In genomic region chr12:131266591-131267467, GRCh38 we compare ENCODE assay signal across 19 cellular contexts.
DNase-seq lines count a peak whose midpoint lies in the region; ATAC-seq, FAIRE-seq and TF ChIP-seq lines count a peak whose summit lies in the region.
"Had no signal": no experiment of that assay in that cellular context is flagged by ENCODE, and none has a peak within 500 bp of the region (broad histone marks: within the 10 kb centered on the region; RNA-seq: fewer than 3 reads in every experiment).

No MANE protein-coding gene starts in this region.

- H3K23me2 ChIP-seq in H9 (ENCODE audit: insufficient read length, low read depth, low read length, poor library complexity, severe bottlenecking), result no peaks in the 10 kb centered on the region

- no peaks in the 10 kb centered on the region for H3K9me3 Mint-ChIP-seq in H9
- no peaks in the 10 kb centered on the region for H3K9me3 Mint-ChIP-seq in activated CD4-positive, alpha-beta memory T cell treated with anti-CD3 and anti-CD28 coated beads, Interleukin-2, amount 10 ng/mL, durations not matched to agents 7 days and 5 days

- in situ Hi-C loops in K562 (cut with MboI), result no loop called here

- H3K9me3 ChIP-seq in H9 (ENCODE audit: control insufficient read depth, low read depth, low read length), result no peaks in the 10 kb centered on the region
- H3K9me3 ChIP-seq in K562 (replicated peaks; ENCODE audit: control insufficient read depth, insufficient read depth, low read depth, low read length), result no peaks in the 10 kb centered on the region
- peaks cover 3% of the 10 kb centered on the region for H3K9me3 ChIP-seq in keratinocyte (ENCODE audit: control insufficient read depth, low read depth, low read length)
- no peaks in the 10 kb centered on the region for H3K9me3 ChIP-seq in suprapubic skin
- H3K9me3 ChIP-seq: BE2C had no signal

- H3K27me3 ChIP-seq in H9 (ENCODE audit: insufficient read depth, low read length), result no peaks in the 10 kb centered on the region
- H3K27me3 ChIP-seq in K562 (ENCODE audit: control insufficient read depth in 2 of 2, insufficient read depth in 2 of 2, low read length in 2 of 2), result no peaks in the 10 kb centered on the region
- no peaks in the 10 kb centered on the region for H3K27me3 ChIP-seq in keratinocyte (ENCODE audit: control insufficient read depth, extremely low read depth, insufficient read depth, low read length)
- H3K27me3 ChIP-seq in suprapubic skin, result no peaks in the 10 kb centered on the region
- H3K27me3 ChIP-seq: BE2C had no signal

- no peak overlapping the region for H2BK5ac ChIP-seq in H9 (ENCODE audit: insufficient read length, low read length)

- H2BK15ac ChIP-seq in H9 (ENCODE audit: low read depth, low read length), result no peak overlapping the region

- H4K91ac ChIP-seq in H9 (ENCODE audit: insufficient read length, low read depth, low read length), result no peak overlapping the region

- H3K18ac ChIP-seq in H9 (ENCODE audit: insufficient read length, low read depth, low read length), result no peak overlapping the region

- no peaks in the 10 kb centered on the region for H3K36me3 ChIP-seq in K562 (ENCODE audit: control insufficient read depth, insufficient read depth, low read length)
- H3K36me3 ChIP-seq in keratinocyte (ENCODE audit: control insufficient read depth in 2 of 2, extremely low read depth in 1 of 2, insufficient read depth in 2 of 2, low read length in 2 of 2), result no peaks in the 10 kb centered on the region
- H3K36me3 ChIP-seq in suprapubic skin, result no peaks in the 10 kb centered on the region
- H3K36me3 ChIP-seq: BE2C had no signal

- no peak overlapping the region for H3T11ph ChIP-seq in H9 (ENCODE audit: low read length)

- POLR2A ChIA-PET in K562 (lab: Yijun Ruan, JAX), result interaction anchor here (0.5 to 1.4 kb wide), 2 partner anchors 9 to 260 kb away, joined by 4 to 6 read pairs; no protein-coding TSS in a partner anchor
- POLR2A ChIA-PET in activated CD4-positive, alpha-beta memory T cell treated with anti-CD3 and anti-CD28 coated beads, Interleukin-2, amount 10 ng/mL, durations not matched to agents 7 days and 5 days (lab: Charles Lee), result no interaction called here

- no peak overlapping the region for H3K4me3 Mint-ChIP-seq in H9
- no peak overlapping the region for H3K4me3 Mint-ChIP-seq in activated CD4-positive, alpha-beta memory T cell treated with anti-CD3 and anti-CD28 coated beads, Interleukin-2, amount 10 ng/mL, durations not matched to agents 7 days and 5 days

- H3K4me2 ChIP-seq in H9 (ENCODE audit: insufficient read depth, insufficient read length, low read length), result no peak overlapping the region
- no peak overlapping the region for H3K4me2 ChIP-seq in K562 (ENCODE audit: insufficient read depth, low read length)
- H3K4me2 ChIP-seq in keratinocyte (ENCODE audit: control insufficient read depth, extremely low read depth, insufficient read depth, low read depth, low read length), result no peak overlapping the region

- no peak overlapping the region for H3K27ac Mint-ChIP-seq in H9
- no peak overlapping the region for H3K27ac Mint-ChIP-seq in activated CD4-positive, alpha-beta memory T cell treated with anti-CD3 and anti-CD28 coated beads, Interleukin-2, amount 10 ng/mL, durations not matched to agents 7 days and 5 days

- H4K8ac ChIP-seq in H9 (replicated peaks; ENCODE audit: insufficient read length, low read depth, low read length), result no peak overlapping the region

- H2BK12ac ChIP-seq in H9 (ENCODE audit: insufficient read length, low read depth, low read length), result no peak overlapping the region

- H3K4me1 Mint-ChIP-seq in H9, result peaks cover 4 to 15% of the 10 kb centered on the region in 2 experiments; a peak in 3 of 4 replicates
- no peaks in the 10 kb centered on the region for H3K4me1 Mint-ChIP-seq in activated CD4-positive, alpha-beta memory T cell treated with anti-CD3 and anti-CD28 coated beads, Interleukin-2, amount 10 ng/mL, durations not matched to agents 7 days and 5 days

- H3K79me2 ChIP-seq in H9 (ENCODE audit: insufficient read depth, low read length) (no peaks in the 10 kb centered on the region), K562 (ENCODE audit: control insufficient read depth, insufficient read depth, low read length) (no peaks in the 10 kb centered on the region), keratinocyte (ENCODE audit: control insufficient read depth, insufficient read depth, low read length) (no peaks in the 10 kb centered on the region)

- H2AFZ ChIP-seq in H9 (ENCODE audit: low read length), result no peak overlapping the region
- H2AFZ ChIP-seq in K562 (ENCODE audit: low read depth, low read length), result peak overlapping the region; percentile 59
- H2AFZ ChIP-seq in keratinocyte (ENCODE audit: control insufficient read depth, low read length), result peak overlapping the region; percentile 20

- H3K4ac ChIP-seq in H9 (ENCODE audit: low read depth, low read length), result no peak overlapping the region

- CTCF ChIA-PET in K562 (lab: Yijun Ruan, JAX; ENCODE audit: low intra/inter-chr PET ratio), result no interaction called here
- CTCF ChIA-PET in activated CD4-positive, alpha-beta memory T cell treated with anti-CD3 and anti-CD28 coated beads, Interleukin-2, amount 10 ng/mL, durations not matched to agents 7 days and 5 days (lab: Charles Lee), result no interaction called here

- H3K4me1 ChIP-seq in H9 (ENCODE audit: insufficient read depth, low read length) (no peaks in the 10 kb centered on the region), K562 (replicated peaks in 1 of 2; ENCODE audit: control insufficient read depth in 2 of 2, insufficient read depth in 2 of 2, low read length in 2 of 2) (peaks cover 8 to 29% of the 10 kb centered on the region in 2 experiments; a peak in 4 of 5 replicates), keratinocyte (ENCODE audit: control insufficient read depth, extremely low read depth, insufficient read depth, low read length) (peaks cover 10% of the 10 kb centered on the region), suprapubic skin (peaks cover 14% of the 10 kb centered on the region)

- H3K56ac ChIP-seq in H9 (ENCODE audit: insufficient read length, low read depth, low read length), result no peak overlapping the region

- no peak overlapping the region for H4K5ac ChIP-seq in H9 (ENCODE audit: insufficient read length, low read depth, low read length)

- no peak for TF ChIP-seq RAD21 in K562 (CRISPR knock-in tag; conservative IDR thresholded peaks at IDR 0.05 in 1 of 2, IDR thresholded peaks at IDR 0.05 in 1 of 2)

- no peak for DNase-seq in H9
- DNase-seq in K562 (ENCODE audit: extremely low read depth in 1 of 4, low spot score in 3 of 4), result no peak
- DNase-seq in keratinocyte (ENCODE audit: low read depth, low spot score), result no peak
- DNase-seq in suprapubic skin (ENCODE audit: low spot score in 2 of 2), result no peak
- DNase-seq in NCI-H187 (lab: John Stamatoyannopoulos, UW), result no peak
- DNase-seq in activated CD4-positive, alpha-beta memory T cell treated with anti-CD3 and anti-CD28 coated beads, Interleukin-2, amount 10 ng/mL, durations not matched to agents 7 days and 5 days, result no peak
- DNase-seq: BE2C; EL; GF-D8; MM.1S; NCI-H1092 treated with DMSO at 0.1 percent for 48 hours; NCI-H1436 treated with DMSO at 0.1 percent for 48 hours; NCI-H2029 treated with DMSO at 0.1 percent for 48 hours; NCI-H226; NCI-H510A treated with DMSO at 0.1 percent for 48 hours; NCI-H774; NK-92 treated with Interleukin-12 subunit alpha and Interleukin-12 subunit beta, amount 100 ng/mL, for 24 hours had no signal

- H3K14ac ChIP-seq in H9 (ENCODE audit: insufficient read depth, low read length), result 0 out of 2 replicates have a peak overlapping the region, but pooled peaks have one; percentile 15

- no peak overlapping the region for H2BK20ac ChIP-seq in H9 (ENCODE audit: low read depth, low read length, poor library complexity, severe bottlenecking)

- dilution Hi-C loops in keratinocyte (cut with MboI; ENCODE audit: extremely low pct_ligation_motif_present, low sequenced_read_pairs), result no loop called here

- ATAC-seq in K562 (no peak), HG03095 (IDR thresholded peaks at IDR 0.05; ENCODE audit: unreplicated experiment) (no peak)

- no peak overlapping the region for H2AK5ac ChIP-seq in H9 (ENCODE audit: insufficient read length, low read length)

- BruUV-seq in K562 (replicated peaks; lab: Mats Ljungman, UMichigan), result no TSS peak

- H3K9me1 ChIP-seq in K562 (ENCODE audit: control insufficient read depth, insufficient read depth, low read length) (no peaks in the 10 kb centered on the region), keratinocyte (ENCODE audit: control insufficient read depth, extremely low read depth, insufficient read depth, low read length) (no peaks in the 10 kb centered on the region)

- intact Hi-C loops in K562 (cut with micrococcal nuclease), result no loop called here

- peaks cover 0 to 2% (median 0%) of the 10 kb centered on the region in 3 experiments; a peak in 1 of 7 replicates for H3K36me3 Mint-ChIP-seq in H9 (ENCODE audit: insufficient read depth in 1 of 3, low read depth in 3 of 3)
- no peaks in the 10 kb centered on the region for H3K36me3 Mint-ChIP-seq in activated CD4-positive, alpha-beta memory T cell treated with anti-CD3 and anti-CD28 coated beads, Interleukin-2, amount 10 ng/mL, durations not matched to agents 7 days and 5 days (ENCODE audit: low read depth)

- peaks cover 4% of the 10 kb centered on the region; the same call in 1 of the 2 replicates for H3K27me3 Mint-ChIP-seq in H9 (ENCODE audit: low read depth)
- no peaks in the 10 kb centered on the region for H3K27me3 Mint-ChIP-seq in activated CD4-positive, alpha-beta memory T cell treated with anti-CD3 and anti-CD28 coated beads, Interleukin-2, amount 10 ng/mL, durations not matched to agents 7 days and 5 days

- H3K27ac ChIP-seq in H9 (ENCODE audit: insufficient read length, low read depth, low read length), result no peak overlapping the region
- H3K27ac ChIP-seq in K562 (ENCODE audit: extremely low read depth, low read depth, low read length), result no peak overlapping the region
- H3K27ac ChIP-seq in keratinocyte (ENCODE audit: control insufficient read depth, insufficient read depth, low read length), result no peak overlapping the region
- peak overlapping the region; percentile 36 for H3K27ac ChIP-seq in suprapubic skin

- TF ChIP-seq EP300 in K562 (IDR thresholded peaks at IDR 0.05; ENCODE audit: low read length) (no peak), suprapubic skin (IDR thresholded peaks at IDR 0.05) (no peak)

- no peak overlapping the region for H3K23ac ChIP-seq in H9 (ENCODE audit: insufficient read length, low read depth, low read length)

- WGBS in H9 (ENCODE audit: extremely low coverage, insufficient read length, low lambda C conversion rate), result no CpG with 5 or more reads among the region's 19 CpGs
- WGBS in K562 (ENCODE audit: insufficient coverage, low coverage, missing lambda C conversion rate), result 63% methylated on average over 17 of the region's 19 CpGs
- WGBS in suprapubic skin, result 71% methylated on average over 19 of the region's 19 CpGs

- TF ChIP-seq POLR2A in K562 (conservative IDR thresholded peaks at IDR 0.05) (no peak), suprapubic skin (IDR thresholded peaks at IDR 0.05) (no peak)

- H4K20me1 ChIP-seq in H9 (ENCODE audit: control insufficient read depth, insufficient read depth, insufficient read length) (no peaks in the 10 kb centered on the region), K562 (replicated peaks; ENCODE audit: control insufficient read depth, insufficient read depth, low read length) (no peaks in the 10 kb centered on the region), keratinocyte (ENCODE audit: control insufficient read depth, extremely low read depth, insufficient read depth, low read length) (no peaks in the 10 kb centered on the region)

- H3K4me3 ChIP-seq in K562 (no peak overlapping the region), keratinocyte (ENCODE audit: control insufficient read depth in 2 of 3, extremely low read depth in 1 of 3, insufficient read depth in 2 of 3, low read depth in 1 of 3, low read length in 3 of 3) (no peak overlapping the region), suprapubic skin (no peak overlapping the region)

- no peak for FAIRE-seq in K562 (lab: Jason Lieb, UNC)
- FAIRE-seq in keratinocyte (lab: Jason Lieb, UNC), result no peak
- FAIRE-seq: D721Med had no signal

- no peak overlapping the region for H3K9ac ChIP-seq in H9 (ENCODE audit: extremely low read depth, insufficient read length, low read length)
- no peak overlapping the region; a peak in 1 of 4 replicates for H3K9ac ChIP-seq in K562 (ENCODE audit: insufficient read depth in 1 of 2, low read depth in 2 of 2, low read length in 2 of 2)
- H3K9ac ChIP-seq in keratinocyte (ENCODE audit: control insufficient read depth, extremely low read depth, insufficient read depth, low read length), result no peak overlapping the region

- TF ChIP-seq CTCF in H9 (conservative IDR thresholded peaks at IDR 0.05) (no peak), K562 (IDR thresholded peaks at IDR 0.05 in 2 of 3, conservative IDR thresholded peaks at IDR 0.05 in 1 of 3; ENCODE audit: insufficient read depth in 2 of 3, low read depth in 1 of 3, low read length in 3 of 3) (no peak), keratinocyte (optimal IDR thresholded peaks at IDR 0.05 in 1 of 3, IDR thresholded peaks at IDR 0.05 in 1 of 3, conservative IDR thresholded peaks at IDR 0.05 in 1 of 3; ENCODE audit: extremely low read depth in 1 of 3, insufficient read depth in 2 of 3, low read length in 3 of 3) (no peak), suprapubic skin (IDR thresholded peaks at IDR 0.05) (no peak)

- H3K79me1 ChIP-seq in H9 (ENCODE audit: insufficient read depth, low read depth, low read length, poor library complexity, severe bottlenecking), result no peaks in the 10 kb centered on the region

- no peak overlapping the region for H2BK120ac ChIP-seq in H9 (ENCODE audit: low read depth, low read length, poor library complexity, severe bottlenecking)
